In the genomic region with DNA sequence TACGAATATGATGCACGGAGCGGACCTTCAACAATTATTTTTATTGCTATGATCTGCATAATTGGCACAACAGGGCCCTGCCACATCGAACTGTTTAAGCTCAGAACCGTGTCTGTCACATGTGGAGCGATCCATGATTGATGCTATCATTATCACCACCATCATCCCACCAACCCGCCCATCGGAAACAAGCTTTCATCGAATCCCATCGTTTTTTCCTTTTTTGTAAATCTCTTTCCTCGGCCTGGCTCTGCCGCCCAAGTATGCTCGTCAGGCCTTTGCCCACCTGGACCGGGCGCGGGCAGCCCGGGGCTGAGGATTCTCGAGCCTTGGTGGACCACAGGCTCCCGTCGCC, we compare ENCODE assay signal across 1 cellular context.
TF ChIP-seq lines count a peak whose summit lies in the region.

No MANE protein-coding gene starts in this region.

TF ChIP-seq in HepG2, 621 proteins besides CTCF, POLR2A, EP300 and RAD21:
- TF ChIP-seq ARNT2 (CRISPR knock-in tag; IDR thresholded peaks at IDR 0.05; ENCODE audit: low read depth) = 0 out of 2 replicates have a peak, but pooled peaks have one; percentile 2
- TF ChIP-seq ZNF563 (CRISPR knock-in tag; IDR thresholded peaks at IDR 0.05) = no peak
- TF ChIP-seq, protein P1, sequence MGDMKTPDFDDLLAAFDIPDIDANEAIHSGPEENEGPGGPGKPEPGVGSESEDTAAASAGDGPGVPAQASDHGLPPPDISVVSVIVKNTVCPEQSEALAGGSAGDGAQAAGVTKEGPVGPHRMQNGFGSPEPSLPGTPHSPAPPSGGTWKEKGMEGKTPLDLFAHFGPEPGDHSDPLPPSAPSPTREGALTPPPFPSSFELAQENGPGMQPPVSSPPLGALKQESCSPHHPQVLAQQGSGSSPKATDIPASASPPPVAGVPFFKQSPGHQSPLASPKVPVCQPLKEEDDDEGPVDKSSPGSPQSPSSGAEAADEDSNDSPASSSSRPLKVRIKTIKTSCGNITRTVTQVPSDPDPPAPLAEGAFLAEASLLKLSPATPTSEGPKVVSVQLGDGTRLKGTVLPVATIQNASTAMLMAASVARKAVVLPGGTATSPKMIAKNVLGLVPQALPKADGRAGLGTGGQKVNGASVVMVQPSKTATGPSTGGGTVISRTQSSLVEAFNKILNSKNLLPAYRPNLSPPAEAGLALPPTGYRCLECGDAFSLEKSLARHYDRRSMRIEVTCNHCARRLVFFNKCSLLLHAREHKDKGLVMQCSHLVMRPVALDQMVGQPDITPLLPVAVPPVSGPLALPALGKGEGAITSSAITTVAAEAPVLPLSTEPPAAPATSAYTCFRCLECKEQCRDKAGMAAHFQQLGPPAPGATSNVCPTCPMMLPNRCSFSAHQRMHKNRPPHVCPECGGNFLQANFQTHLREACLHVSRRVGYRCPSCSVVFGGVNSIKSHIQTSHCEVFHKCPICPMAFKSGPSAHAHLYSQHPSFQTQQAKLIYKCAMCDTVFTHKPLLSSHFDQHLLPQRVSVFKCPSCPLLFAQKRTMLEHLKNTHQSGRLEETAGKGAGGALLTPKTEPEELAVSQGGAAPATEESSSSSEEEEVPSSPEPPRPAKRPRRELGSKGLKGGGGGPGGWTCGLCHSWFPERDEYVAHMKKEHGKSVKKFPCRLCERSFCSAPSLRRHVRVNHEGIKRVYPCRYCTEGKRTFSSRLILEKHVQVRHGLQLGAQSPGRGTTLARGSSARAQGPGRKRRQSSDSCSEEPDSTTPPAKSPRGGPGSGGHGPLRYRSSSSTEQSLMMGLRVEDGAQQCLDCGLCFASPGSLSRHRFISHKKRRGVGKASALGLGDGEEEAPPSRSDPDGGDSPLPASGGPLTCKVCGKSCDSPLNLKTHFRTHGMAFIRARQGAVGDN (CRISPR knock-in tag; IDR thresholded peaks at IDR 0.05) = peak; percentile 39; the same call in 1 of the 2 replicates
- TF ChIP-seq ZNF883 (CRISPR knock-in tag; IDR thresholded peaks at IDR 0.05; ENCODE audit: not compliant biosample characterization) = peak; percentile 5
